16 cellular contexts compared by ENCODE assay signal in genomic region chr10:126432507-126432906, GRCh38. TPM values are rescaled to one million over a fixed set of nuclear protein-coding genes. Genes with fewer than 3 reads are reported as not detected.
A peak's percentile ranks its signal among the peaks of the same experiment; 100 is the strongest.
DNase-seq lines count a peak whose midpoint lies in the region; ATAC-seq, FAIRE-seq and TF ChIP-seq lines count a peak whose summit lies in the region.
"Had no signal": no experiment of that assay in that cellular context is flagged by ENCODE, and none has a peak within 500 bp of the region (broad histone marks: within the 10 kb centered on the region; RNA-seq: fewer than 3 reads in every experiment).

No MANE protein-coding gene starts in this region.

- POLR2A ChIA-PET in MCF 10A (lab: Yijun Ruan, JAX): no interaction called here
- POLR2A ChIA-PET in PC-9 (lab: Charles Lee; ENCODE audit: unreplicated experiment): interaction anchor here (0.6 kb wide), 1 partner anchor 82 kb away, joined by 5 read pairs; no protein-coding TSS in a partner anchor

- TF ChIP-seq CTCF in MCF 10A (IDR thresholded peaks at IDR 0.05; ENCODE audit: unreplicated experiment) (no peak), breast epithelium (IDR thresholded peaks at IDR 0.05) (no peak), PC-9 (conservative IDR thresholded peaks at IDR 0.05) (no peak), sigmoid colon (IDR thresholded peaks at IDR 0.05) (no peak), pancreas (IDR thresholded peaks at IDR 0.05) (no peak)

- intact Hi-C loops in MCF 10A (cut with micrococcal nuclease): no loop called here
- intact Hi-C loops in breast epithelium (cut with DNase I; ENCODE audit: low total_unique reads): no loop called here
- intact Hi-C loops in PC-9 (cut with micrococcal nuclease; ENCODE audit: unreplicated experiment): no loop called here
- intact Hi-C loops in sigmoid colon (cut with DNase I): no loop called here
- intact Hi-C loops in pancreas (cut with DNase I): no loop called here

- H3K27ac ChIP-seq in breast epithelium: no peak overlapping the region
- peak overlapping the region; percentile 85 for H3K27ac ChIP-seq in PC-9
- H3K27ac ChIP-seq in sigmoid colon: no peak overlapping the region
- H3K27ac ChIP-seq in pancreas: no peak overlapping the region
- H3K27ac ChIP-seq: 22Rv1, C4-2B had no signal

- H3F3A ChIP-seq in PC-9 (ENCODE audit: insufficient read depth, low read depth): peaks cover 6% of the 10 kb centered on the region; the same call in 1 of the 2 replicates

- ATAC-seq in GM21786 (IDR thresholded peaks at IDR 0.05; ENCODE audit: unreplicated experiment) (no peak), pancreas (no peak)
- ATAC-seq: CD8-positive, alpha-beta T cell had no signal

- DNase-seq in MCF 10A (ENCODE audit: unreplicated experiment) (peak; percentile 38), breast epithelium (ENCODE audit: low spot score in 2 of 2) (no peak), PC-9 (no peak), inferior parietal cortex (ENCODE audit: extremely low spot score) (peak; percentile 8), sigmoid colon (no peak), pancreas (no peak)
- DNase-seq: AML-193; Caco-2; CD8-positive, alpha-beta T cell; GOT3; H9; KG1 had no signal

- H3K36me3 ChIP-seq in breast epithelium: no peaks in the 10 kb centered on the region
- no peaks in the 10 kb centered on the region for H3K36me3 ChIP-seq in PC-9 (ENCODE audit: low read depth)
- H3K36me3 ChIP-seq in sigmoid colon: no peaks in the 10 kb centered on the region
- no peaks in the 10 kb centered on the region for H3K36me3 ChIP-seq in pancreas

- FAIRE-seq in pancreas (lab: Jason Lieb, UNC): no peak

- H3K4me1 ChIP-seq in breast epithelium (no peaks in the 10 kb centered on the region), PC-9 (replicated peaks; ENCODE audit: insufficient read depth) (peaks cover 23% of the 10 kb centered on the region), sigmoid colon (no peaks in the 10 kb centered on the region), pancreas (no peaks in the 10 kb centered on the region)
- H3K4me1 ChIP-seq: Caco-2 had no signal

- no peak overlapping the region for H3K4me3 Mint-ChIP-seq in MCF 10A (ENCODE audit: unreplicated experiment)
- H3K4me3 Mint-ChIP-seq: CD8-positive, alpha-beta T cell; H9; IgD-negative memory B cell had no signal

- no peak overlapping the region for H2AFZ ChIP-seq in PC-9

- H3K9me3 Mint-ChIP-seq in MCF 10A (ENCODE audit: unreplicated experiment): peaks cover 8% of the 10 kb centered on the region
- H3K9me3 Mint-ChIP-seq: H9 had no signal

- TF ChIP-seq POLR2A in breast epithelium (IDR thresholded peaks at IDR 0.05) (no peak), sigmoid colon (IDR thresholded peaks at IDR 0.05) (no peak)

- no peaks in the 10 kb centered on the region for H3K79me2 ChIP-seq in PC-9 (ENCODE audit: low read depth)

- BruUV-seq in MCF 10A (replicated peaks; lab: Mats Ljungman, UMichigan) (no TSS peak), PC-9 (replicated peaks; lab: Mats Ljungman, UMichigan) (no TSS peak)

- no peak overlapping the region for H3K4me3 ChIP-seq in breast epithelium
- no peak overlapping the region for H3K4me3 ChIP-seq in PC-9
- no peak overlapping the region for H3K4me3 ChIP-seq in sigmoid colon
- no peak overlapping the region for H3K4me3 ChIP-seq in pancreas

- H3K27ac Mint-ChIP-seq in MCF 10A (ENCODE audit: low read depth, unreplicated experiment): no peak overlapping the region
- H3K27ac Mint-ChIP-seq: CD8-positive, alpha-beta T cell; H9; IgD-negative memory B cell had no signal

- H3K4me1 Mint-ChIP-seq in MCF 10A (ENCODE audit: insufficient read depth, unreplicated experiment): peaks cover 15% of the 10 kb centered on the region
- H3K4me1 Mint-ChIP-seq: H9, IgD-negative memory B cell had no signal

- no peaks in the 10 kb centered on the region for H4K20me1 ChIP-seq in PC-9 (ENCODE audit: insufficient read depth)

- H3K27me3 Mint-ChIP-seq in MCF 10A (ENCODE audit: insufficient read depth, unreplicated experiment): no peaks in the 10 kb centered on the region
- H3K27me3 Mint-ChIP-seq: IgD-negative memory B cell had no signal

- H3K9me3 ChIP-seq in breast epithelium: no peaks in the 10 kb centered on the region
- H3K9me3 ChIP-seq in PC-9 (ENCODE audit: insufficient read depth, low read depth): no peaks in the 10 kb centered on the region; the same call in 1 of the 2 replicates
- no peaks in the 10 kb centered on the region for H3K9me3 ChIP-seq in sigmoid colon
- no peaks in the 10 kb centered on the region for H3K9me3 ChIP-seq in pancreas
- H3K9me3 ChIP-seq: Caco-2 had no signal

- no peak overlapping the region for H3K4me2 ChIP-seq in PC-9

- no peak for TF ChIP-seq EP300 in sigmoid colon (IDR thresholded peaks at IDR 0.05)

- CTCF ChIA-PET in MCF 10A (lab: Yijun Ruan, JAX) (no interaction called here), PC-9 (lab: Charles Lee) (no interaction called here)

- H3K36me3 Mint-ChIP-seq in MCF 10A (ENCODE audit: insufficient read depth, unreplicated experiment): peaks cover 6% of the 10 kb centered on the region
- H3K36me3 Mint-ChIP-seq: CD8-positive, alpha-beta T cell; IgD-negative memory B cell had no signal

- no peaks in the 10 kb centered on the region for H3K9me2 ChIP-seq in PC-9 (ENCODE audit: insufficient read depth)

- WGBS in sigmoid colon, 2 donors: 84 to 89% methylated on average over 7 of the region's 7 CpGs
- WGBS in pancreas, 2 donors: 74 to 76% methylated on average over 7 of the region's 7 CpGs

- H3K27me3 ChIP-seq in breast epithelium (no peaks in the 10 kb centered on the region), PC-9 (ENCODE audit: insufficient read depth, low read depth) (no peaks in the 10 kb centered on the region), sigmoid colon (no peaks in the 10 kb centered on the region), pancreas (peaks cover 0 to 5% (median 0%) of the 10 kb centered on the region in 4 donors)

RNA-seq across cellular contexts. Expression of gene ADAM12, which starts 44.2 kb away (rescaled TPM):
- 2.2 and 3.1 TPM in 2 replicates for total RNA-seq in MCF 10A (2022)
- 10 to 100 TPM in 2 of 3 donors, 1 to 10 TPM in 1; 8.6 to 16.4 (median 13.9) TPM for total RNA-seq in breast epithelium
- total RNA-seq in PC-9 (2021): 15.6 and 16.8 TPM in 2 replicates
- total RNA-seq in sigmoid colon: under 1 TPM; 0.14 to 0.82 (median 0.46) TPM
- polyA plus RNA-seq in sigmoid colon: under 1 TPM in 2 of 3 donors, not detected in 1; under 0.01 to 0.80 TPM
- total RNA-seq in pancreas: 1 to 10 TPM in 2 of 6 donors, under 1 TPM in 4; 0.03 to 3.7 (median 0.37) TPM
- polyA plus RNA-seq in pancreas: under 1 TPM; 0.05 to 0.11 TPM
- total RNA-seq: Caco-2 had no signal
- polyA plus RNA-seq: IgD-negative memory B cell had no signal

Comparison
In these comparisons a context has a peak if more than half of its experiments do, and no peak if none do; other contexts are left out.
1. DNase-seq: peak in MCF 10A (single experiment) and inferior parietal cortex (single experiment); none in breast epithelium (0 of 2), PC-9 (0 of 2), sigmoid colon (single experiment) and pancreas (0 of 6).